Comparison of ENCODE assay signal across 1 cellular context in the genomic region with DNA sequence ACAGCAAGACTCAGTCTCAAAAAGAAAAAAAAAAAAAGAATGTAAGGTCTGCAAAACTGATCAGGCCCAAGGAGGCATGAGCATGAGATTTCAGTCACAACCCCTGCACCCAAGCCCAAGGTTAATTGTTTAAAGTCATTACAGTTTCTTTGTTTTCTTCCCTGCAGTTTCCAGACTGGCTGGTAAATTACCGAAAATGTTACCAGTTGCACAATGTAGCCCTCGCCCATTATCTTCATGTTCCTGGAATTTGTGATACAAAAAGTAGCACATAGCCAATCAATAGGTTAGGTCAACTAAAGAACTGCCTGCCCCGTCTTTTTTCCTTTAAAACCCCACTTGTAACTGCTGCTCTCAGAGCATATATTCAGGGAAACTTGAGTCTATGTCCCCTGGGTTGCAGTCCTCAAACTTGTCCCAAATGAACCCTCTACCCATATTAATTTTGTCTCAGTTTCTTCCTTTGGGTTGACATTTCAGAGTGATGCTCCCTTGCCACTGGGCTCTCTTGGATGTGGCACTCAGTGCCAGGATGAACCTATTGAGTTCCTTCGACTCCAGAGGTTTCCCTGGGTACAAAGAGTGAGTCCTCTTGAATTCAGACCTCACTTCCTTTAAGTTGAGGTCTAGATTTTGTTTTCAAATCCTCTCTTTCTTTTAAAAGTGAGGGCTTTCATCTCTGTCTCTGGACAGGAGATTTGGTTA.
TF ChIP-seq lines count a peak whose summit lies in the region.

No MANE protein-coding gene starts in this region.

TF ChIP-seq in liver, 16 proteins besides CTCF, POLR2A, EP300 and RAD21 (continued from another document):
- TF ChIP-seq, protein P1, sequence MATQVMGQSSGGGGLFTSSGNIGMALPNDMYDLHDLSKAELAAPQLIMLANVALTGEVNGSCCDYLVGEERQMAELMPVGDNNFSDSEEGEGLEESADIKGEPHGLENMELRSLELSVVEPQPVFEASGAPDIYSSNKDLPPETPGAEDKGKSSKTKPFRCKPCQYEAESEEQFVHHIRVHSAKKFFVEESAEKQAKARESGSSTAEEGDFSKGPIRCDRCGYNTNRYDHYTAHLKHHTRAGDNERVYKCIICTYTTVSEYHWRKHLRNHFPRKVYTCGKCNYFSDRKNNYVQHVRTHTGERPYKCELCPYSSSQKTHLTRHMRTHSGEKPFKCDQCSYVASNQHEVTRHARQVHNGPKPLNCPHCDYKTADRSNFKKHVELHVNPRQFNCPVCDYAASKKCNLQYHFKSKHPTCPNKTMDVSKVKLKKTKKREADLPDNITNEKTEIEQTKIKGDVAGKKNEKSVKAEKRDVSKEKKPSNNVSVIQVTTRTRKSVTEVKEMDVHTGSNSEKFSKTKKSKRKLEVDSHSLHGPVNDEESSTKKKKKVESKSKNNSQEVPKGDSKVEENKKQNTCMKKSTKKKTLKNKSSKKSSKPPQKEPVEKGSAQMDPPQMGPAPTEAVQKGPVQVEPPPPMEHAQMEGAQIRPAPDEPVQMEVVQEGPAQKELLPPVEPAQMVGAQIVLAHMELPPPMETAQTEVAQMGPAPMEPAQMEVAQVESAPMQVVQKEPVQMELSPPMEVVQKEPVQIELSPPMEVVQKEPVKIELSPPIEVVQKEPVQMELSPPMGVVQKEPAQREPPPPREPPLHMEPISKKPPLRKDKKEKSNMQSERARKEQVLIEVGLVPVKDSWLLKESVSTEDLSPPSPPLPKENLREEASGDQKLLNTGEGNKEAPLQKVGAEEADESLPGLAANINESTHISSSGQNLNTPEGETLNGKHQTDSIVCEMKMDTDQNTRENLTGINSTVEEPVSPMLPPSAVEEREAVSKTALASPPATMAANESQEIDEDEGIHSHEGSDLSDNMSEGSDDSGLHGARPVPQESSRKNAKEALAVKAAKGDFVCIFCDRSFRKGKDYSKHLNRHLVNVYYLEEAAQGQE (IDR thresholded peaks at IDR 0.05) = no peak
TF ChIP-seq in liver: peak in this region for 11.
